ENCODE assay signal across 1 cellular context in the genomic region with DNA sequence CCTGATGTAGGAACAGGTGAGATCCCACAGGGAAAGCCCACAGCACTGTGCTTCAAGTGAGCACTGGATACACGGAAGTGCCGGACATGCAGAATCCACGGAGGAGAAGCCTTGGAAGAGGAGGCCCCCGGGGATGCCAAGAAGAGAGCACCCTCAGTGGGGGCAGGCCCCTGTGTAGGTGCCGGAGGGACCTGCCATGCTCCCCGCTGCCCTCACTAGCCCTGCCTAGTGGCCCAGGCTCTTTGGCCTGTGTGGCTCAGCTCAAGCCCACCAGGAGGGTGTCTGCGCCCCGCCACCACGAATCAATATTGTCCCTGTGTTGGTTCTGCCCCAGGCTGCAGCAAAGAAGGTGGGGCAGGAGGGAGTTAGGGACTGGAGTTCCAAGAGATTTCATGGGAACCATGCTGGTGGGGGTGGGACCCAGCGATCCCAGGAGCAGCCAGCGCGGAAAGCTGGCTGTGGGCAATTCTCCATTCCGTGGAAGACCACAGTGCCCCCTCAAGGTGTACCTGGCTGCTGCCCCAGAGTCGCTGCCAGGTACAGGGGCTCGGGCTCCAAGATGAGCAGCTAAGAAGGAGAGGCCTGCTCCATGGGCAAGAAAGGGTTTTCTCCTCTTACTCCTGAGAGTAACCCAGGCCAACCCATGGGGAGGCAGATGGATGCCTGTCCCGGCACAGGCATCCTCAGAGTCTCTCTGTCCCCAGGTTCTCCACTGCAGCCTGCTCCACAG.
TF ChIP-seq lines count a peak whose summit lies in the region.

No MANE protein-coding gene starts in this region.

TF ChIP-seq in WTC11, 78 proteins besides CTCF, POLR2A, EP300 and RAD21 (continued from another document):
- TF ChIP-seq, protein P1, sequence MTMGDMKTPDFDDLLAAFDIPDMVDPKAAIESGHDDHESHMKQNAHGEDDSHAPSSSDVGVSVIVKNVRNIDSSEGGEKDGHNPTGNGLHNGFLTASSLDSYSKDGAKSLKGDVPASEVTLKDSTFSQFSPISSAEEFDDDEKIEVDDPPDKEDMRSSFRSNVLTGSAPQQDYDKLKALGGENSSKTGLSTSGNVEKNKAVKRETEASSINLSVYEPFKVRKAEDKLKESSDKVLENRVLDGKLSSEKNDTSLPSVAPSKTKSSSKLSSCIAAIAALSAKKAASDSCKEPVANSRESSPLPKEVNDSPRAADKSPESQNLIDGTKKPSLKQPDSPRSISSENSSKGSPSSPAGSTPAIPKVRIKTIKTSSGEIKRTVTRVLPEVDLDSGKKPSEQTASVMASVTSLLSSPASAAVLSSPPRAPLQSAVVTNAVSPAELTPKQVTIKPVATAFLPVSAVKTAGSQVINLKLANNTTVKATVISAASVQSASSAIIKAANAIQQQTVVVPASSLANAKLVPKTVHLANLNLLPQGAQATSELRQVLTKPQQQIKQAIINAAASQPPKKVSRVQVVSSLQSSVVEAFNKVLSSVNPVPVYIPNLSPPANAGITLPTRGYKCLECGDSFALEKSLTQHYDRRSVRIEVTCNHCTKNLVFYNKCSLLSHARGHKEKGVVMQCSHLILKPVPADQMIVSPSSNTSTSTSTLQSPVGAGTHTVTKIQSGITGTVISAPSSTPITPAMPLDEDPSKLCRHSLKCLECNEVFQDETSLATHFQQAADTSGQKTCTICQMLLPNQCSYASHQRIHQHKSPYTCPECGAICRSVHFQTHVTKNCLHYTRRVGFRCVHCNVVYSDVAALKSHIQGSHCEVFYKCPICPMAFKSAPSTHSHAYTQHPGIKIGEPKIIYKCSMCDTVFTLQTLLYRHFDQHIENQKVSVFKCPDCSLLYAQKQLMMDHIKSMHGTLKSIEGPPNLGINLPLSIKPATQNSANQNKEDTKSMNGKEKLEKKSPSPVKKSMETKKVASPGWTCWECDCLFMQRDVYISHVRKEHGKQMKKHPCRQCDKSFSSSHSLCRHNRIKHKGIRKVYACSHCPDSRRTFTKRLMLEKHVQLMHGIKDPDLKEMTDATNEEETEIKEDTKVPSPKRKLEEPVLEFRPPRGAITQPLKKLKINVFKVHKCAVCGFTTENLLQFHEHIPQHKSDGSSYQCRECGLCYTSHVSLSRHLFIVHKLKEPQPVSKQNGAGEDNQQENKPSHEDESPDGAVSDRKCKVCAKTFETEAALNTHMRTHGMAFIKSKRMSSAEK (CRISPR knock-in tag; IDR thresholded peaks at IDR 0.05; ENCODE audit: borderline replicate concordance) = no peak
- TF ChIP-seq, protein P2, sequence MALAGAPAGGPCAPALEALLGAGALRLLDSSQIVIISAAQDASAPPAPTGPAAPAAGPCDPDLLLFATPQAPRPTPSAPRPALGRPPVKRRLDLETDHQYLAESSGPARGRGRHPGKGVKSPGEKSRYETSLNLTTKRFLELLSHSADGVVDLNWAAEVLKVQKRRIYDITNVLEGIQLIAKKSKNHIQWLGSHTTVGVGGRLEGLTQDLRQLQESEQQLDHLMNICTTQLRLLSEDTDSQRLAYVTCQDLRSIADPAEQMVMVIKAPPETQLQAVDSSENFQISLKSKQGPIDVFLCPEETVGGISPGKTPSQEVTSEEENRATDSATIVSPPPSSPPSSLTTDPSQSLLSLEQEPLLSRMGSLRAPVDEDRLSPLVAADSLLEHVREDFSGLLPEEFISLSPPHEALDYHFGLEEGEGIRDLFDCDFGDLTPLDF (CRISPR knock-in tag; IDR thresholded peaks at IDR 0.05) = no peak
- no peak for TF ChIP-seq PRRX2 (CRISPR knock-in tag; IDR thresholded peaks at IDR 0.05)
- no peak for TF ChIP-seq ZNF263 (CRISPR knock-in tag; IDR thresholded peaks at IDR 0.05; ENCODE audit: low read depth)
- no peak for TF ChIP-seq SOX15 (CRISPR knock-in tag; IDR thresholded peaks at IDR 0.05)
- TF ChIP-seq, protein P3, sequence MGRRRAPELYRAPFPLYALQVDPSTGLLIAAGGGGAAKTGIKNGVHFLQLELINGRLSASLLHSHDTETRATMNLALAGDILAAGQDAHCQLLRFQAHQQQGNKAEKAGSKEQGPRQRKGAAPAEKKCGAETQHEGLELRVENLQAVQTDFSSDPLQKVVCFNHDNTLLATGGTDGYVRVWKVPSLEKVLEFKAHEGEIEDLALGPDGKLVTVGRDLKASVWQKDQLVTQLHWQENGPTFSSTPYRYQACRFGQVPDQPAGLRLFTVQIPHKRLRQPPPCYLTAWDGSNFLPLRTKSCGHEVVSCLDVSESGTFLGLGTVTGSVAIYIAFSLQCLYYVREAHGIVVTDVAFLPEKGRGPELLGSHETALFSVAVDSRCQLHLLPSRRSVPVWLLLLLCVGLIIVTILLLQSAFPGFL (CRISPR knock-in tag; IDR thresholded peaks at IDR 0.05; ENCODE audit: borderline replicate concordance) = no peak
- TF ChIP-seq, protein P4, sequence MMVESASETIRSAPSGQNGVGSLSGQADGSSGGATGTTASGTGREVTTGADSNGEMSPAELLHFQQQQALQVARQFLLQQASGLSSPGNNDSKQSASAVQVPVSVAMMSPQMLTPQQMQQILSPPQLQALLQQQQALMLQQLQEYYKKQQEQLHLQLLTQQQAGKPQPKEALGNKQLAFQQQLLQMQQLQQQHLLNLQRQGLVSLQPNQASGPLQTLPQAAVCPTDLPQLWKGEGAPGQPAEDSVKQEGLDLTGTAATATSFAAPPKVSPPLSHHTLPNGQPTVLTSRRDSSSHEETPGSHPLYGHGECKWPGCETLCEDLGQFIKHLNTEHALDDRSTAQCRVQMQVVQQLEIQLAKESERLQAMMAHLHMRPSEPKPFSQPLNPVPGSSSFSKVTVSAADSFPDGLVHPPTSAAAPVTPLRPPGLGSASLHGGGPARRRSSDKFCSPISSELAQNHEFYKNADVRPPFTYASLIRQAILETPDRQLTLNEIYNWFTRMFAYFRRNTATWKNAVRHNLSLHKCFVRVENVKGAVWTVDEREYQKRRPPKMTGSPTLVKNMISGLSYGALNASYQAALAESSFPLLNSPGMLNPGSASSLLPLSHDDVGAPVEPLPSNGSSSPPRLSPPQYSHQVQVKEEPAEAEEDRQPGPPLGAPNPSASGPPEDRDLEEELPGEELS (CRISPR knock-in tag; IDR thresholded peaks at IDR 0.05) = no peak
- TF ChIP-seq ETV6 (CRISPR knock-in tag; IDR thresholded peaks at IDR 0.05) = no peak
- TF ChIP-seq, protein P5, sequence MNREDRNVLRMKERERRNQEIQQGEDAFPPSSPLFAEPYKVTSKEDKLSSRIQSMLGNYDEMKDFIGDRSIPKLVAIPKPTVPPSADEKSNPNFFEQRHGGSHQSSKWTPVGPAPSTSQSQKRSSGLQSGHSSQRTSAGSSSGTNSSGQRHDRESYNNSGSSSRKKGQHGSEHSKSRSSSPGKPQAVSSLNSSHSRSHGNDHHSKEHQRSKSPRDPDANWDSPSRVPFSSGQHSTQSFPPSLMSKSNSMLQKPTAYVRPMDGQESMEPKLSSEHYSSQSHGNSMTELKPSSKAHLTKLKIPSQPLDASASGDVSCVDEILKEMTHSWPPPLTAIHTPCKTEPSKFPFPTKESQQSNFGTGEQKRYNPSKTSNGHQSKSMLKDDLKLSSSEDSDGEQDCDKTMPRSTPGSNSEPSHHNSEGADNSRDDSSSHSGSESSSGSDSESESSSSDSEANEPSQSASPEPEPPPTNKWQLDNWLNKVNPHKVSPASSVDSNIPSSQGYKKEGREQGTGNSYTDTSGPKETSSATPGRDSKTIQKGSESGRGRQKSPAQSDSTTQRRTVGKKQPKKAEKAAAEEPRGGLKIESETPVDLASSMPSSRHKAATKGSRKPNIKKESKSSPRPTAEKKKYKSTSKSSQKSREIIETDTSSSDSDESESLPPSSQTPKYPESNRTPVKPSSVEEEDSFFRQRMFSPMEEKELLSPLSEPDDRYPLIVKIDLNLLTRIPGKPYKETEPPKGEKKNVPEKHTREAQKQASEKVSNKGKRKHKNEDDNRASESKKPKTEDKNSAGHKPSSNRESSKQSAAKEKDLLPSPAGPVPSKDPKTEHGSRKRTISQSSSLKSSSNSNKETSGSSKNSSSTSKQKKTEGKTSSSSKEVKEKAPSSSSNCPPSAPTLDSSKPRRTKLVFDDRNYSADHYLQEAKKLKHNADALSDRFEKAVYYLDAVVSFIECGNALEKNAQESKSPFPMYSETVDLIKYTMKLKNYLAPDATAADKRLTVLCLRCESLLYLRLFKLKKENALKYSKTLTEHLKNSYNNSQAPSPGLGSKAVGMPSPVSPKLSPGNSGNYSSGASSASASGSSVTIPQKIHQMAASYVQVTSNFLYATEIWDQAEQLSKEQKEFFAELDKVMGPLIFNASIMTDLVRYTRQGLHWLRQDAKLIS (CRISPR knock-in tag; IDR thresholded peaks at IDR 0.05; ENCODE audit: borderline replicate concordance) = no peak
